In the genomic region with DNA sequence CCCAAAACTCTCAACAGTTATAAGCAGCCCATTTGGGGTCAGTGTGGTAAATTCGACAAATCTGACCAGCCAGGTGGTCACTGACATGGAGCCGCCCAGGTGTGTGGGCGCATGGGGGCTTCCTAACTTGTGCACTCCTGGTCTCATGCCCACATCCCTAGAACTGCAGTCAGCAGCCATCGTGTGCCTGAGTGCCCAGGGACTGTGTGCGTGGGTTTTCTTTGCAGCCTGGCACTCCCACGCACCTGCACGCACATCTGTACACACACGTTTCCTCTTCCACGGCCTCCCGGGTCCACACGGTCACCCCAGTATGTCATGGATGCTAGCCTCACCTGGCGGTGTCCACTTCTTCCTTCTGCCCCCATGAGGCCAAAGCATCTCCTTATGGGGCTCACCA, we compare ENCODE assay signal across 18 cellular contexts.
"Had no signal": no experiment of that assay in that cellular context is flagged by ENCODE, and none has a peak within 500 bp of the region (broad histone marks: within the 10 kb centered on the region; RNA-seq: fewer than 3 reads in every experiment).

No MANE protein-coding gene starts in this region.

- H3K4me3 Mint-ChIP-seq: activated CD4-positive, alpha-beta memory T cell treated with anti-CD3 and anti-CD28 coated beads, Interleukin-2, amount 10 ng/mL, durations not matched to agents 7 days and 5 days; activated T-cell treated with anti-CD3 and anti-CD28 coated beads, Interleukin-2, amount 50 U/mL, for 4 hours; effector memory CD8-positive, alpha-beta T cell; immature natural killer cell; T-helper 2 cell treated with Interferon-gamma antibody and Interleukin-4, amounts not matched to agents 5 μg/mL and 100 μg/mL, for 36 hours had no signal

- H3K9me3 Mint-ChIP-seq: activated CD4-positive, alpha-beta memory T cell treated with anti-CD3 and anti-CD28 coated beads, Interleukin-2, amount 10 ng/mL, durations not matched to agents 7 days and 5 days; activated T-cell treated with anti-CD3 and anti-CD28 coated beads, Interleukin-2, amount 50 U/mL, for 4 hours; effector memory CD8-positive, alpha-beta T cell; naive B cell; T-helper 2 cell treated with Interferon-gamma antibody and Interleukin-4, amounts not matched to agents 5 μg/mL and 100 μg/mL, for 36 hours had no signal

- H3K36me3 ChIP-seq: adrenal gland, heart right ventricle, uterus had no signal

- H3K27me3 Mint-ChIP-seq: activated CD4-positive, alpha-beta memory T cell treated with anti-CD3 and anti-CD28 coated beads, Interleukin-2, amount 10 ng/mL, durations not matched to agents 7 days and 5 days; effector memory CD8-positive, alpha-beta T cell; naive B cell had no signal

- H2AFZ ChIP-seq: parathyroid adenoma had no signal

- H3K36me3 Mint-ChIP-seq: naive B cell had no signal

- H3K79me2 ChIP-seq: parathyroid adenoma had no signal

- H3K4me1 ChIP-seq: parathyroid adenoma had no signal

- H3K27ac Mint-ChIP-seq: activated CD4-positive, alpha-beta memory T cell treated with anti-CD3 and anti-CD28 coated beads, Interleukin-2, amount 10 ng/mL, durations not matched to agents 7 days and 5 days; T-helper 2 cell treated with Interferon-gamma antibody and Interleukin-4, amounts not matched to agents 5 μg/mL and 100 μg/mL, for 36 hours had no signal

- H3K9me3 ChIP-seq: adrenal gland, esophagus squamous epithelium, heart right ventricle, mucosa of descending colon, sigmoid colon, tibial nerve, uterus had no signal

- H3K4me3 ChIP-seq: adrenal gland, esophagus squamous epithelium, heart right ventricle, mucosa of descending colon, sigmoid colon, tibial nerve, uterus had no signal

- ATAC-seq: activated T-cell treated with anti-CD3 and anti-CD28 coated beads, Interleukin-2, amount 50 U/mL, for 4 hours; effector memory CD8-positive, alpha-beta T cell; heart right ventricle; mucosa of descending colon; stimulated activated naive CD8-positive, alpha-beta T cell treated with anti-CD3 and anti-CD28 coated beads, Interleukin-15, Interleukin-2, amounts not matched to agents 100 U/mL and 50 U/mL, for 24 hours had no signal

- H3K27me3 ChIP-seq: adrenal gland, heart right ventricle, sigmoid colon, tibial nerve, uterus had no signal

- DNase-seq: activated CD4-positive, alpha-beta memory T cell treated with anti-CD3 and anti-CD28 coated beads, Interleukin-2, amount 10 ng/mL, durations not matched to agents 7 days and 5 days; activated effector memory CD4-positive, alpha-beta T cell treated with anti-CD3 and anti-CD28 coated beads, Interleukin-2, amount 50 U/mL, for 16 hours; activated naive CD4-positive, alpha-beta T cell treated with anti-CD3 and anti-CD28 coated beads, Interleukin-2, amount 50 U/mL, for 16 hours; activated T-cell treated with anti-CD3 and anti-CD28 coated beads, Interleukin-2, amount 50 U/mL, for 4 hours; adrenal gland; effector memory CD8-positive, alpha-beta T cell; esophagus squamous epithelium; immature natural killer cell; mesenchymal stem cell; mucosa of descending colon; naive B cell; sigmoid colon; stimulated activated naive CD8-positive, alpha-beta T cell treated with anti-CD3 and anti-CD28 coated beads, Interleukin-15, Interleukin-2, amounts not matched to agents 100 U/mL and 50 U/mL, for 24 hours; uterus had no signal

- H3K27ac ChIP-seq: adrenal gland, esophagus squamous epithelium, heart right ventricle, parathyroid adenoma, sigmoid colon, tibial nerve, uterus had no signal
